ENCODE assay signal across 1 cellular context in the genomic region with DNA sequence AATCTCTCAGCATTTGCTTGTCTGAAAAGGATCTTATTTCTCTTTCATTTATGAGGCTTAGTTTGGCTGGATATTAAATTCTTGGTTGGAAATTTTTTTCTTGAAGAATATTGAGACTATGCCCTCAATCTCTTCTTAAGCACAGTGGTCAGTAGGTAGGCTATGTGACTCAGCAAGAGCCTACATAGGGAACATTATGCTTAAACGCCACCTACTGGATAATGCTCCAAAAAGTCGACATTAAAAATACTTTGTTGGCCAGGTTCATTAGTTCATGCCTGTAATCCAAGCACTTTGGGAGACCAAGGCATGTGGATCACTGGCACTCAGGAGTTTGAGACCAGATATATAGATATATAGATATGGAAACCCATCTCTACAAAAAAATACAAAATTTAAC.
TF ChIP-seq lines count a peak whose summit lies in the region.

No MANE protein-coding gene starts in this region.

TF ChIP-seq in H1, 55 proteins besides CTCF, POLR2A, EP300 and RAD21 (continued from another document):
- TF ChIP-seq, protein P1, sequence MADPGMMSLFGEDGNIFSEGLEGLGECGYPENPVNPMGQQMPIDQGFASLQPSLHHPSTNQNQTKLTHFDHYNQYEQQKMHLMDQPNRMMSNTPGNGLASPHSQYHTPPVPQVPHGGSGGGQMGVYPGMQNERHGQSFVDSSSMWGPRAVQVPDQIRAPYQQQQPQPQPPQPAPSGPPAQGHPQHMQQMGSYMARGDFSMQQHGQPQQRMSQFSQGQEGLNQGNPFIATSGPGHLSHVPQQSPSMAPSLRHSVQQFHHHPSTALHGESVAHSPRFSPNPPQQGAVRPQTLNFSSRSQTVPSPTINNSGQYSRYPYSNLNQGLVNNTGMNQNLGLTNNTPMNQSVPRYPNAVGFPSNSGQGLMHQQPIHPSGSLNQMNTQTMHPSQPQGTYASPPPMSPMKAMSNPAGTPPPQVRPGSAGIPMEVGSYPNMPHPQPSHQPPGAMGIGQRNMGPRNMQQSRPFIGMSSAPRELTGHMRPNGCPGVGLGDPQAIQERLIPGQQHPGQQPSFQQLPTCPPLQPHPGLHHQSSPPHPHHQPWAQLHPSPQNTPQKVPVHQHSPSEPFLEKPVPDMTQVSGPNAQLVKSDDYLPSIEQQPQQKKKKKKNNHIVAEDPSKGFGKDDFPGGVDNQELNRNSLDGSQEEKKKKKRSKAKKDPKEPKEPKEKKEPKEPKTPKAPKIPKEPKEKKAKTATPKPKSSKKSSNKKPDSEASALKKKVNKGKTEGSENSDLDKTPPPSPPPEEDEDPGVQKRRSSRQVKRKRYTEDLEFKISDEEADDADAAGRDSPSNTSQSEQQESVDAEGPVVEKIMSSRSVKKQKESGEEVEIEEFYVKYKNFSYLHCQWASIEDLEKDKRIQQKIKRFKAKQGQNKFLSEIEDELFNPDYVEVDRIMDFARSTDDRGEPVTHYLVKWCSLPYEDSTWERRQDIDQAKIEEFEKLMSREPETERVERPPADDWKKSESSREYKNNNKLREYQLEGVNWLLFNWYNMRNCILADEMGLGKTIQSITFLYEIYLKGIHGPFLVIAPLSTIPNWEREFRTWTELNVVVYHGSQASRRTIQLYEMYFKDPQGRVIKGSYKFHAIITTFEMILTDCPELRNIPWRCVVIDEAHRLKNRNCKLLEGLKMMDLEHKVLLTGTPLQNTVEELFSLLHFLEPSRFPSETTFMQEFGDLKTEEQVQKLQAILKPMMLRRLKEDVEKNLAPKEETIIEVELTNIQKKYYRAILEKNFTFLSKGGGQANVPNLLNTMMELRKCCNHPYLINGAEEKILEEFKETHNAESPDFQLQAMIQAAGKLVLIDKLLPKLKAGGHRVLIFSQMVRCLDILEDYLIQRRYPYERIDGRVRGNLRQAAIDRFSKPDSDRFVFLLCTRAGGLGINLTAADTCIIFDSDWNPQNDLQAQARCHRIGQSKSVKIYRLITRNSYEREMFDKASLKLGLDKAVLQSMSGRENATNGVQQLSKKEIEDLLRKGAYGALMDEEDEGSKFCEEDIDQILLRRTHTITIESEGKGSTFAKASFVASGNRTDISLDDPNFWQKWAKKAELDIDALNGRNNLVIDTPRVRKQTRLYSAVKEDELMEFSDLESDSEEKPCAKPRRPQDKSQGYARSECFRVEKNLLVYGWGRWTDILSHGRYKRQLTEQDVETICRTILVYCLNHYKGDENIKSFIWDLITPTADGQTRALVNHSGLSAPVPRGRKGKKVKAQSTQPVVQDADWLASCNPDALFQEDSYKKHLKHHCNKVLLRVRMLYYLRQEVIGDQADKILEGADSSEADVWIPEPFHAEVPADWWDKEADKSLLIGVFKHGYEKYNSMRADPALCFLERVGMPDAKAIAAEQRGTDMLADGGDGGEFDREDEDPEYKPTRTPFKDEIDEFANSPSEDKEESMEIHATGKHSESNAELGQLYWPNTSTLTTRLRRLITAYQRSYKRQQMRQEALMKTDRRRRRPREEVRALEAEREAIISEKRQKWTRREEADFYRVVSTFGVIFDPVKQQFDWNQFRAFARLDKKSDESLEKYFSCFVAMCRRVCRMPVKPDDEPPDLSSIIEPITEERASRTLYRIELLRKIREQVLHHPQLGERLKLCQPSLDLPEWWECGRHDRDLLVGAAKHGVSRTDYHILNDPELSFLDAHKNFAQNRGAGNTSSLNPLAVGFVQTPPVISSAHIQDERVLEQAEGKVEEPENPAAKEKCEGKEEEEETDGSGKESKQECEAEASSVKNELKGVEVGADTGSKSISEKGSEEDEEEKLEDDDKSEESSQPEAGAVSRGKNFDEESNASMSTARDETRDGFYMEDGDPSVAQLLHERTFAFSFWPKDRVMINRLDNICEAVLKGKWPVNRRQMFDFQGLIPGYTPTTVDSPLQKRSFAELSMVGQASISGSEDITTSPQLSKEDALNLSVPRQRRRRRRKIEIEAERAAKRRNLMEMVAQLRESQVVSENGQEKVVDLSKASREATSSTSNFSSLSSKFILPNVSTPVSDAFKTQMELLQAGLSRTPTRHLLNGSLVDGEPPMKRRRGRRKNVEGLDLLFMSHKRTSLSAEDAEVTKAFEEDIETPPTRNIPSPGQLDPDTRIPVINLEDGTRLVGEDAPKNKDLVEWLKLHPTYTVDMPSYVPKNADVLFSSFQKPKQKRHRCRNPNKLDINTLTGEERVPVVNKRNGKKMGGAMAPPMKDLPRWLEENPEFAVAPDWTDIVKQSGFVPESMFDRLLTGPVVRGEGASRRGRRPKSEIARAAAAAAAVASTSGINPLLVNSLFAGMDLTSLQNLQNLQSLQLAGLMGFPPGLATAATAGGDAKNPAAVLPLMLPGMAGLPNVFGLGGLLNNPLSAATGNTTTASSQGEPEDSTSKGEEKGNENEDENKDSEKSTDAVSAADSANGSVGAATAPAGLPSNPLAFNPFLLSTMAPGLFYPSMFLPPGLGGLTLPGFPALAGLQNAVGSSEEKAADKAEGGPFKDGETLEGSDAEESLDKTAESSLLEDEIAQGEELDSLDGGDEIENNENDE (IDR thresholded peaks at IDR 0.05; ENCODE audit: insufficient replicate concordance, low read length): no peak
- peak; percentile 67 for TF ChIP-seq BACH1 (IDR thresholded peaks at IDR 0.05; ENCODE audit: low read length)
